8 cellular contexts compared by ENCODE assay signal in the genomic region with DNA sequence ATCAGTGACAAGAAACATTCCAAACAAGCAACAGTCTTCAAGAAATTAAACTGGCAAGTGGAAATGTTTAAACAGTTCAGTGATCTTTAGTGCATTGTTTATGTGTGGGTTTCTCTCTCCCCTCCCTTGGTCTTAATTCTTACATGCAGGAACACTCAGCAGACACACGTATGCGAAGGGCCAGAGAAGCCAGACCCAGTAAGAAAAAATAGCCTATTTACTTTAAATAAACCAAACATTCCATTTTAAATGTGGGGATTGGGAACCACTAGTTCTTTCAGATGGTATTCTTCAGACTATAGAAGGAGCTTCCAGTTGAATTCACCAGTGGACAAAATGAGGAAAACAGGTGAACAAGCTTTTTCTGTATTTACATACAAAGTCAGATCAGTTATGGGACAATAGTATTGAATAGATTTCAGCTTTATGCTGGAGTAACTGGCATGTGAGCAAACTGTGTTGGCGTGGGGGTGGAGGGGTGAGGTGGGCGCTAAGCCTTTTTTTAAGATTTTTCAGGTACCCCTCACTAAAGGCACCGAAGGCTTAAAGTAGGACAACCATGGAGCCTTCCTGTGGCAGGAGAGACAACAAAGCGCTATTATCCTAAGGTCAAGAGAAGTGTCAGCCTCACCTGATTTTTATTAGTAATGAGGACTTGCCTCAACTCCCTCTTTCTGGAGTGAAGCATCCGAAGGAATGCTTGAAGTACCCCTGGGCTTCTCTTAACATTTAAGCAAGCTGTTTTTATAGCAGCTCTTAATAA. TPM values are rescaled to one million over a fixed set of nuclear protein-coding genes. Genes with fewer than 3 reads are reported as not detected.
DNase-seq lines count a peak whose midpoint lies in the region; ATAC-seq and TF ChIP-seq lines count a peak whose summit lies in the region.

No MANE protein-coding gene starts in this region.

- H3K27me3 ChIP-seq in GM06990 (replicated peaks; ENCODE audit: control insufficient read depth, insufficient read depth, low read length), result no peaks in the 10 kb centered on the region
- H3K27me3 ChIP-seq in PC-9 (ENCODE audit: insufficient read depth, low read depth), result no peaks in the 10 kb centered on the region
- H3K27me3 ChIP-seq in esophagus squamous epithelium, result no peaks in the 10 kb centered on the region

- H3K9me3 ChIP-seq in PC-9 (ENCODE audit: insufficient read depth, low read depth) (no peaks in the 10 kb centered on the region), esophagus squamous epithelium (no peaks in the 10 kb centered on the region)

- H2AFZ ChIP-seq in PC-9, result no peak overlapping the region

- peak overlapping the region; percentile 99 for H3K4me2 ChIP-seq in PC-9

- peaks cover 74% of the 10 kb centered on the region for H4K20me1 ChIP-seq in PC-9 (ENCODE audit: insufficient read depth)

- TF ChIP-seq CTCF in GM06990 (IDR thresholded peaks at IDR 0.05; ENCODE audit: insufficient read depth, low read length, poor library complexity, severe bottlenecking) (no peak), PC-9 (conservative IDR thresholded peaks at IDR 0.05) (no peak), esophagus squamous epithelium (IDR thresholded peaks at IDR 0.05) (peak in 1 of 6 experiments; percentile 7)

- CTCF ChIA-PET in PC-9 (lab: Charles Lee), result interaction anchor here (0.6 to 5.0 kb wide), 2 partner anchors 25 to 33 kb away, joined by 3 to 43 read pairs; no protein-coding TSS in a partner anchor

- DNase-seq in GM06990 (ENCODE audit: extremely low read depth, insufficient read length) (no peak), PC-9 (no peak), esophagus squamous epithelium (lab: John Stamatoyannopoulos, UW) (no peak), pons (ENCODE audit: low spot score) (peak; percentile 79), UCSD-AML1 (lab: John Stamatoyannopoulos, UW; ENCODE audit: unreplicated experiment) (no peak)

- peak overlapping the region; percentile 97 for H3K27ac ChIP-seq in PC-9
- H3K27ac ChIP-seq in esophagus squamous epithelium, result peak overlapping the region; percentile 90 to 100 (median 97)

- no peaks in the 10 kb centered on the region for H3K9me2 ChIP-seq in PC-9 (ENCODE audit: insufficient read depth)

- POLR2A ChIA-PET in PC-9 (lab: Charles Lee; ENCODE audit: unreplicated experiment), result interaction anchor here (0.5 to 2.7 kb wide), 9 partner anchors 10 to 86 kb away, joined by 5 to 43 read pairs (median 9); partner anchors contain the start of gene SCYL1

- TF ChIP-seq POLR2A in esophagus squamous epithelium (IDR thresholded peaks at IDR 0.05), result peak in 2 of 4 donors; percentile 38

- intact Hi-C loops in PC-9 (cut with micrococcal nuclease; ENCODE audit: unreplicated experiment), result no loop called here
- intact Hi-C loops in esophagus squamous epithelium (cut with DNase I), result no loop called here

- peak overlapping the region; percentile 70 for H3K4me3 ChIP-seq in GM06990 (replicated peaks; ENCODE audit: low read depth, low read length)
- peak overlapping the region; percentile 99 for H3K4me3 ChIP-seq in PC-9
- peak overlapping the region; percentile 47 to 96 (median 76) for H3K4me3 ChIP-seq in esophagus squamous epithelium

- WGBS in esophagus squamous epithelium, 2 donors, result 6 to 7% methylated on average over 7 of the region's 7 CpGs

- peaks cover 70% of the 10 kb centered on the region for H3K79me2 ChIP-seq in PC-9 (ENCODE audit: low read depth)

- peaks cover 56% of the 10 kb centered on the region for H3K4me1 ChIP-seq in PC-9 (replicated peaks; ENCODE audit: insufficient read depth)
- H3K4me1 ChIP-seq in esophagus squamous epithelium, result peaks cover 0 to 68% (median 31%) of the 10 kb centered on the region in 3 donors

- H3K36me3 ChIP-seq in GM06990 (ENCODE audit: control insufficient read depth, insufficient read depth, low read length) (peaks cover 23% of the 10 kb centered on the region), PC-9 (ENCODE audit: low read depth) (peaks cover 66% of the 10 kb centered on the region), esophagus squamous epithelium (peaks cover 16 to 65% (median 43%) of the 10 kb centered on the region in 3 donors)

- no TSS peak for BruUV-seq in PC-9 (replicated peaks; lab: Mats Ljungman, UMichigan)

- no peak for ATAC-seq in HG03565 (IDR thresholded peaks at IDR 0.05; ENCODE audit: unreplicated experiment)
- no peak for ATAC-seq in GM21717 (IDR thresholded peaks at IDR 0.05; ENCODE audit: unreplicated experiment)
- ATAC-seq in HG03095 (IDR thresholded peaks at IDR 0.05; ENCODE audit: unreplicated experiment), result no peak

- H3F3A ChIP-seq in PC-9 (ENCODE audit: insufficient read depth, low read depth), result peaks cover 96% of the 10 kb centered on the region

RNA-seq across cellular contexts. Expression of gene MALAT1, which starts 6.0 kb away (rescaled TPM):
- total RNA-seq in PC-9 (2021) (6,494 and 7,852 TPM in 2 replicates), esophagus squamous epithelium (over 10,000 TPM in 2 of 4 donors, 1,000 to 10,000 TPM in 2; 1,739 to 13,677 (median 9,435) TPM)

RNA-seq across cellular contexts. Expression of gene SCYL1, which starts 20.0 kb away (rescaled TPM):
- total RNA-seq in PC-9 (2021) (106 and 135 TPM in 2 replicates), esophagus squamous epithelium (10 to 100 TPM; 40.6 to 63.3 (median 52.6) TPM)

RNA-seq across cellular contexts. Expression of gene LTBP3, which starts 53.3 kb away (rescaled TPM):
- total RNA-seq in PC-9 (2021) (455 and 553 TPM in 2 replicates), esophagus squamous epithelium (10 to 100 TPM; 28.1 to 87.5 (median 54.0) TPM)
